Comparison of ENCODE assay signal across 1 cellular context in the genomic region with DNA sequence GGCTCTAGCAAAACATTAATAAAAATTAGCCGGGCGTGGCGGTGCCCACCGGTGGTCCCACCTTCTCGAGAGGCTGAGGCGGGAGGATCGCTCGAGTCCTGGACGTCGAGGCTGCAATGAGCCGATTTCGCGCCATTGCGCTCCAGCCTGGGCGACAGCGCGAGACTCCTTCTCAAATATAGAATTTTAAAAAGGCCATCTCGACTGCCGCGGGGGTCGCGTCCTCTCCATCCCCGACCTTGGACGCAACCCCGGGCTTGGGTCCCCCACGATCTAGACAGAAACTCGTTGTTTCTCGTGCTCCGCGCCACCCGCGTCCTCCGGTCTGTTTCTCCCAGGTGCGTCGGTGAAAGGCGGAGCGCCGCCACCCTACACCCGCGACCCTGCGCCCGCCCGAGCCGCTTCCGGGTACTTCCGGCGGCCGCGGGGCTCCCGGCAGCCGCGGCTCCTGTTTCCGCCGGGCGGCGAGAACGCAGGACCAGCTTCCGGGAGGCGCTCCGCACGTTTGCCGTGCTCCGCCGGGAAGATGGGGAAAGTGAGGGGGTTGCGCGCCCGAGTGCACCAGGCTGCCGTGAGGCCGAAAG.
A peak's percentile ranks its signal among the peaks of the same experiment; 100 is the strongest.
TF ChIP-seq lines count a peak whose summit lies in the region.

A gene with protein sequence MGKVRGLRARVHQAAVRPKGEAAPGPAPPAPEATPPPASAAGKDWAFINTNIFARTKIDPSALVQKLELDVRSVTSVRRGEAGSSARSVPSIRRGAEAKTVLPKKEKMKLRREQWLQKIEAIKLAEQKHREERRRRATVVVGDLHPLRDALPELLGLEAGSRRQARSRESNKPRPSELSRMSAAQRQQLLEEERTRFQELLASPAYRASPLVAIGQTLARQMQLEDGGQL (plus strand): TSS at position 498 of the 584 bp plus-strand sequence. CDS start 29 bp downstream, at position 527.

TF ChIP-seq in HEK293, 187 proteins besides CTCF, POLR2A, EP300 and RAD21 (continued from another document):
- TF ChIP-seq, protein P1, sequence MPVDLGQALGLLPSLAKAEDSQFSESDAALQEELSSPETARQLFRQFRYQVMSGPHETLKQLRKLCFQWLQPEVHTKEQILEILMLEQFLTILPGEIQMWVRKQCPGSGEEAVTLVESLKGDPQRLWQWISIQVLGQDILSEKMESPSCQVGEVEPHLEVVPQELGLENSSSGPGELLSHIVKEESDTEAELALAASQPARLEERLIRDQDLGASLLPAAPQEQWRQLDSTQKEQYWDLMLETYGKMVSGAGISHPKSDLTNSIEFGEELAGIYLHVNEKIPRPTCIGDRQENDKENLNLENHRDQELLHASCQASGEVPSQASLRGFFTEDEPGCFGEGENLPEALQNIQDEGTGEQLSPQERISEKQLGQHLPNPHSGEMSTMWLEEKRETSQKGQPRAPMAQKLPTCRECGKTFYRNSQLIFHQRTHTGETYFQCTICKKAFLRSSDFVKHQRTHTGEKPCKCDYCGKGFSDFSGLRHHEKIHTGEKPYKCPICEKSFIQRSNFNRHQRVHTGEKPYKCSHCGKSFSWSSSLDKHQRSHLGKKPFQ (tag by site-specific recombination; IDR thresholded peaks at IDR 0.05): peak; percentile 66; the same call in 1 of the 2 replicates
- no peak for TF ChIP-seq BCL11B (tag by site-specific recombination; IDR thresholded peaks at IDR 0.05; ENCODE audit: low read depth)
- peak; percentile 80 for TF ChIP-seq ZNF629 (tag by site-specific recombination; IDR thresholded peaks at IDR 0.05)
- peak; percentile 97 for TF ChIP-seq ZNF610 (tag by site-specific recombination; IDR thresholded peaks at IDR 0.05; ENCODE audit: borderline replicate concordance)
- TF ChIP-seq ZEB2 (tag by site-specific recombination; IDR thresholded peaks at IDR 0.05): peak; percentile 97
- TF ChIP-seq ZBTB20 (tag by site-specific recombination; IDR thresholded peaks at IDR 0.05): peak; percentile 62; the same call in 1 of the 2 replicates
- TF ChIP-seq HOXD13 (CRISPR knock-in tag; IDR thresholded peaks at IDR 0.05; ENCODE audit: borderline replicate concordance): no peak
- no peak for TF ChIP-seq GLIS1 (tag by site-specific recombination; IDR thresholded peaks at IDR 0.05)
